Comparison of ENCODE assay signal across 8 cellular contexts in genomic region chr11:33723238-33723881, GRCh38. TPM values are rescaled to one million over a fixed set of nuclear protein-coding genes. Genes with fewer than 3 reads are reported as not detected.
DNase-seq lines count a peak whose midpoint lies in the region; ATAC-seq, FAIRE-seq and TF ChIP-seq lines count a peak whose summit lies in the region.

No MANE protein-coding gene starts in this region.

- TF ChIP-seq CTCF in keratinocyte (optimal IDR thresholded peaks at IDR 0.05 in 1 of 3, IDR thresholded peaks at IDR 0.05 in 1 of 3, conservative IDR thresholded peaks at IDR 0.05 in 1 of 3; ENCODE audit: extremely low read depth in 1 of 3, insufficient read depth in 2 of 3, low read length in 3 of 3) (no peak), thyroid gland (IDR thresholded peaks at IDR 0.05) (no peak)

- H4K20me1 ChIP-seq in keratinocyte (ENCODE audit: control insufficient read depth, extremely low read depth, insufficient read depth, low read length), result peaks cover 8% of the 10 kb centered on the region

- H3K4me3 ChIP-seq in adipocyte (ENCODE audit: low read length), result peak overlapping the region; percentile 50
- peak overlapping the region in 1 of 3 experiments; percentile 23 for H3K4me3 ChIP-seq in keratinocyte (ENCODE audit: control insufficient read depth in 2 of 3, extremely low read depth in 1 of 3, insufficient read depth in 2 of 3, low read depth in 1 of 3, low read length in 3 of 3)
- no peak overlapping the region for H3K4me3 ChIP-seq in thyroid gland (replicated peaks in 1 of 3)

- 72 to 78% methylated on average over 6 of the region's 6 CpGs for WGBS in thyroid gland, 2 donors

- no peak for FAIRE-seq in keratinocyte (lab: Jason Lieb, UNC)

- H3K27ac ChIP-seq in keratinocyte (ENCODE audit: control insufficient read depth, insufficient read depth, low read length) (peak overlapping the region; percentile 79), thyroid gland (peak overlapping the region; percentile 92 to 98 (median 96))

- H3K79me2 ChIP-seq in keratinocyte (ENCODE audit: control insufficient read depth, insufficient read depth, low read length), result peaks cover 91% of the 10 kb centered on the region

- no peak overlapping the region for H2AFZ ChIP-seq in keratinocyte (ENCODE audit: control insufficient read depth, low read length)

- ATAC-seq in HG02884 (IDR thresholded peaks at IDR 0.05; ENCODE audit: unreplicated experiment), result peak; percentile 20
- no peak for ATAC-seq in GM18517 (IDR thresholded peaks at IDR 0.05; ENCODE audit: unreplicated experiment)

- intact Hi-C loops in thyroid gland (cut with DNase I), result no loop called here

- H3K9ac ChIP-seq in adipocyte (ENCODE audit: low read length), result peak overlapping the region; percentile 67
- H3K9ac ChIP-seq in keratinocyte (ENCODE audit: control insufficient read depth, extremely low read depth, insufficient read depth, low read length), result peak overlapping the region; percentile 42

- H3K9me1 ChIP-seq in keratinocyte (ENCODE audit: control insufficient read depth, extremely low read depth, insufficient read depth, low read length), result peaks cover 4% of the 10 kb centered on the region

- H3K4me1 ChIP-seq in adipocyte (ENCODE audit: control insufficient read depth, insufficient read depth, low read length) (peaks cover 41% of the 10 kb centered on the region), keratinocyte (ENCODE audit: control insufficient read depth, extremely low read depth, insufficient read depth, low read length) (peaks cover 65% of the 10 kb centered on the region), thyroid gland (peaks cover 33 to 41% of the 10 kb centered on the region in 2 donors)

- H3K4me2 ChIP-seq in keratinocyte (ENCODE audit: control insufficient read depth, extremely low read depth, insufficient read depth, low read depth, low read length), result peak overlapping the region; percentile 58

- in situ Hi-C loops in ACHN (cut with HindIII; ENCODE audit: low pct_ligation_motif_present, low pct_unique_long_range_greater_than_20kb, low sequenced_read_pairs), result no loop called here

- H3K27me3 ChIP-seq in adipocyte (replicated peaks; ENCODE audit: control insufficient read depth, insufficient read depth, low read length) (no peaks in the 10 kb centered on the region), keratinocyte (ENCODE audit: control insufficient read depth, extremely low read depth, insufficient read depth, low read length) (no peaks in the 10 kb centered on the region), thyroid gland (no peaks in the 10 kb centered on the region)

- no peak for TF ChIP-seq POLR2A in thyroid gland (IDR thresholded peaks at IDR 0.05)

- H3K36me3 ChIP-seq in adipocyte (ENCODE audit: control insufficient read depth, insufficient read depth, low read length, severe bottlenecking) (peaks cover 38% of the 10 kb centered on the region), keratinocyte (ENCODE audit: control insufficient read depth in 2 of 2, extremely low read depth in 1 of 2, insufficient read depth in 2 of 2, low read length in 2 of 2) (peaks cover 16 to 31% of the 10 kb centered on the region in 2 experiments), thyroid gland (peaks cover 7 to 15% of the 10 kb centered on the region in 2 donors)

- dilution Hi-C loops in keratinocyte (cut with MboI; ENCODE audit: extremely low pct_ligation_motif_present, low sequenced_read_pairs), result no loop called here

- peak; percentile 58 for DNase-seq in ACHN
- DNase-seq in adipocyte (ENCODE audit: low read depth), result peak; percentile 79
- peak; percentile 80 for DNase-seq in keratinocyte (ENCODE audit: low read depth, low spot score)
- DNase-seq in thyroid gland, result no peak
- no peak for DNase-seq in cerebellar nuclear complex (lab: John Stamatoyannopoulos, UW)
- no peak for DNase-seq in 8988T

- H3K9me3 ChIP-seq in adipocyte (ENCODE audit: control insufficient read depth, low read length), result no peaks in the 10 kb centered on the region
- H3K9me3 ChIP-seq in keratinocyte (ENCODE audit: control insufficient read depth, low read depth, low read length), result no peaks in the 10 kb centered on the region
- no peaks in the 10 kb centered on the region for H3K9me3 ChIP-seq in thyroid gland

RNA-seq across cellular contexts. Expression of gene CD59, which starts 12.9 kb away (rescaled TPM):
- polyA plus RNA-seq in keratinocyte, result 1,349 to 1,804 TPM (median 1,403 TPM) in 3 replicates
- polyA plus RNA-seq in keratinocyte (2011; ENCODE audit: low read depth), result 138 TPM
- 1,041 and 1,596 TPM in 2 replicates for polyA plus RNA-seq in keratinocyte (2011; cell fraction: cytosol; rRNA removed)
- 1,467 and 1,504 TPM in 2 replicates for polyA plus RNA-seq in keratinocyte (2011; cell fraction: nucleus; rRNA removed)
- 746 and 1,053 TPM in 2 replicates for polyA plus RNA-seq in keratinocyte (2012; ENCODE audit: low replicate concordance)
- polyA minus RNA-seq in keratinocyte, result 691 to 1,393 TPM (median 1,095 TPM) in 3 replicates
- 314 TPM for polyA minus RNA-seq in keratinocyte (2011; cell fraction: cytosol; rRNA and poly(A)+ RNA removed)
- polyA minus RNA-seq in keratinocyte (2011; cell fraction: nucleus; rRNA and poly(A)+ RNA removed), result 626 and 1,149 TPM in 2 replicates
- total RNA-seq in thyroid gland, result 100 to 1,000 TPM; 367 to 562 (median 504) TPM

RNA-seq across cellular contexts. Expression of gene C11orf91, which starts 22.7 kb away (rescaled TPM):
- 0.10 to 0.16 TPM (median 0.10 TPM) in 3 replicates for polyA plus RNA-seq in keratinocyte
- polyA plus RNA-seq in keratinocyte (2011; ENCODE audit: low read depth), result not detected
- polyA plus RNA-seq in keratinocyte (2011; cell fraction: cytosol; rRNA removed), result not detected in 2 replicates
- polyA plus RNA-seq in keratinocyte (2011; cell fraction: nucleus; rRNA removed), result 0.36 TPM in 1 of 2 replicates, not detected in the other
- 0.18 TPM in 1 of 2 replicates, not detected in the other for polyA plus RNA-seq in keratinocyte (2012; ENCODE audit: low replicate concordance)
- not detected in 3 replicates for polyA minus RNA-seq in keratinocyte
- polyA minus RNA-seq in keratinocyte (2011; cell fraction: cytosol; rRNA and poly(A)+ RNA removed), result not detected
- 1.2 TPM in 1 of 2 replicates, not detected in the other for polyA minus RNA-seq in keratinocyte (2011; cell fraction: nucleus; rRNA and poly(A)+ RNA removed)
- not detected for total RNA-seq in thyroid gland

RNA-seq across cellular contexts. Expression of gene FBXO3, which starts 51.0 kb away (rescaled TPM):
- polyA plus RNA-seq in keratinocyte, result 47.3 to 68.6 TPM (median 48.5 TPM) in 3 replicates
- 42.8 TPM for polyA plus RNA-seq in keratinocyte (2011; ENCODE audit: low read depth)
- polyA plus RNA-seq in keratinocyte (2011; cell fraction: cytosol; rRNA removed), result 22.3 and 50.6 TPM in 2 replicates
- 44.9 and 65.7 TPM in 2 replicates for polyA plus RNA-seq in keratinocyte (2011; cell fraction: nucleus; rRNA removed)
- polyA plus RNA-seq in keratinocyte (2012; ENCODE audit: low replicate concordance), result 25.0 and 34.6 TPM in 2 replicates
- polyA minus RNA-seq in keratinocyte, result 11.1 to 60.4 TPM (median 40.3 TPM) in 3 replicates
- 35.5 TPM for polyA minus RNA-seq in keratinocyte (2011; cell fraction: cytosol; rRNA and poly(A)+ RNA removed)
- polyA minus RNA-seq in keratinocyte (2011; cell fraction: nucleus; rRNA and poly(A)+ RNA removed), result 32.0 and 44.9 TPM in 2 replicates
- total RNA-seq in thyroid gland, result 10 to 100 TPM; 55.8 to 82.0 (median 57.7) TPM

Comparison
In these comparisons a context has a peak if more than half of its experiments do, and no peak if none do; other contexts are left out.
1. DNase-seq: peak in ACHN (single experiment), adipocyte (single experiment) and keratinocyte (single experiment); none in thyroid gland (0 of 2), cerebellar nuclear complex (0 of 2) and 8988T (single experiment).